In the genomic region with DNA sequence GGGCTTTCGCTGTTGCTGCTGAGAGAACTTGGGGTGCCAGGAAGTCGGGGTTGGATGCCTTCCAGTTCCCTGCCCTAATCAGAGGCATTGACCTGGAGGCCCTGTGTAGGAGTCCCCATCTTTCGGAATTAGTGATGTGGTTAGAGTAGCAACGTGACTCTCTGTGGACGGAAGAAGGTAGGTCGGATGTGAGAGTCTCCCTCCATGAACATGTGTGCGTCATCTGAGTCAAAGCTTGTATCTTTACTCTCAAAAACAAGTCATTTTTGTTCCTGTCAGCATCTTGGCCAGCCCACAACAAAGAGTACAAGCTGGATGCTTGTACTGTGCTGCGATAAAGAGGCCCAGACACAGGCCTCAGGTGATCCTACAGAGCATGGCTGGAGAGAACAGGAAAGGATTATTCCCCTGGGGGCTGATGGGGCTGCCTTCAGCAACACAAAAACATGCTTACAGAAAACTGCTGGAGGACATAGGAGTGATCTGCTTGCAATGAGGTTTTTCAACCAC, we compare ENCODE assay signal across 9 cellular contexts. TPM values are rescaled to one million over a fixed set of nuclear protein-coding genes. Genes with fewer than 3 reads are reported as not detected.
A peak's percentile ranks its signal among the peaks of the same experiment; 100 is the strongest.
DNase-seq lines count a peak whose midpoint lies in the region; ATAC-seq, FAIRE-seq and TF ChIP-seq lines count a peak whose summit lies in the region.
"Had no signal": no experiment of that assay in that cellular context is flagged by ENCODE, and none has a peak within 500 bp of the region (broad histone marks: within the 10 kb centered on the region; RNA-seq: fewer than 3 reads in every experiment).

No MANE protein-coding gene starts in this region.

- H3K4me2 ChIP-seq in DND-41 (ENCODE audit: insufficient read depth, low read length) (peak overlapping the region; percentile 14; the same call in 1 of the 2 replicates), PC-3 (ENCODE audit: low read length) (no peak overlapping the region)

- no peak for FAIRE-seq in D721Med (lab: Jason Lieb, UNC)

- H3K9me3 ChIP-seq in DND-41 (ENCODE audit: insufficient read depth, low read length, severe bottlenecking): no peaks in the 10 kb centered on the region
- H3K9me3 ChIP-seq in PC-3 (ENCODE audit: low read length): no peaks in the 10 kb centered on the region

- H3K27me3 ChIP-seq in DND-41 (ENCODE audit: insufficient read depth, low read length, poor library complexity): no peaks in the 10 kb centered on the region
- peaks cover 13% of the 10 kb centered on the region for H3K27me3 ChIP-seq in PC-3 (ENCODE audit: low read length)

- H3K36me3 ChIP-seq in DND-41 (ENCODE audit: insufficient read depth, low read length): no peaks in the 10 kb centered on the region
- no peaks in the 10 kb centered on the region for H3K36me3 ChIP-seq in PC-3 (ENCODE audit: low read depth, low read length)

- CTCF ChIA-PET in PC-3 (lab: Charles Lee): no interaction called here

- peaks cover 22% of the 10 kb centered on the region for H3K4me1 ChIP-seq in DND-41 (ENCODE audit: insufficient read depth, low read length)
- peaks cover 8% of the 10 kb centered on the region; the same call in 1 of the 2 replicates for H3K4me1 ChIP-seq in PC-3 (ENCODE audit: insufficient read depth, low read length)

- no peaks in the 10 kb centered on the region for H3K79me2 ChIP-seq in DND-41 (ENCODE audit: insufficient read depth, low read length)
- H3K79me2 ChIP-seq in PC-3 (ENCODE audit: low read length): no peaks in the 10 kb centered on the region

- no peak for TF ChIP-seq CTCF in DND-41 (IDR thresholded peaks at IDR 0.05; ENCODE audit: borderline replicate concordance, extremely low read depth, low read length, poor library complexity, severe bottlenecking)
- no peak for TF ChIP-seq CTCF in PC-3 (conservative IDR thresholded peaks at IDR 0.05; ENCODE audit: low read depth, low read length)
- no peak for TF ChIP-seq CTCF in D721Med (IDR thresholded peaks at IDR 0.05; ENCODE audit: insufficient read depth, missing control alignments)

- H3F3A ChIP-seq in PC-3 (ENCODE audit: low read length, unreplicated experiment): no peaks in the 10 kb centered on the region

- POLR2A ChIA-PET in PC-3 (lab: Charles Lee; ENCODE audit: unreplicated experiment): no interaction called here

- H3K9ac ChIP-seq in DND-41 (ENCODE audit: low read depth, low read length): peak overlapping the region; percentile 8; the same call in 1 of the 2 replicates
- no peak overlapping the region for H3K9ac ChIP-seq in PC-3 (ENCODE audit: low read length)

- H3K9me2 ChIP-seq in PC-3 (replicated peaks; ENCODE audit: low read length): no peaks in the 10 kb centered on the region

- H2AFZ ChIP-seq in DND-41 (ENCODE audit: low read depth, low read length): no peak overlapping the region
- no peak overlapping the region for H2AFZ ChIP-seq in PC-3 (ENCODE audit: low read length)

- no peaks in the 10 kb centered on the region for H4K20me1 ChIP-seq in DND-41 (ENCODE audit: insufficient read depth, low read length)
- no peaks in the 10 kb centered on the region for H4K20me1 ChIP-seq in PC-3 (ENCODE audit: low read length)

- H3K27ac ChIP-seq in DND-41 (ENCODE audit: low read length) (peak overlapping the region; percentile 58; the same call in 1 of the 2 replicates), PC-3 (ENCODE audit: low read length) (no peak overlapping the region)

- ATAC-seq in DND-41 (ENCODE audit: insufficient read depth, low read depth) (peak; percentile 96), GM21723 (IDR thresholded peaks at IDR 0.05; ENCODE audit: unreplicated experiment) (peak; percentile 98), PC-3 (0 out of 2 replicates have a peak, but pooled peaks have one; percentile 21)

- BruUV-seq in PC-3 (replicated peaks; lab: Mats Ljungman, UMichigan): no TSS peak

- DNase-seq in DND-41 (peak; percentile 74), PC-3 (no peak), DMS114 treated with DMSO at 0.1 percent for 48 hours (lab: John Stamatoyannopoulos, UW; ENCODE audit: unreplicated experiment) (no peak), dedifferentiated amniotic fluid mesenchymal stem cell (ENCODE audit: extremely low spot score) (no peak), D721Med (ENCODE audit: insufficient read length, low spot score) (no peak)
- peak; percentile 72 for DNase-seq in activated naive CD4-positive, alpha-beta T cell treated with anti-CD3 and anti-CD28 coated beads, Interleukin-2, amount 50 U/mL, for 16 hours
- peak; percentile 78 for DNase-seq in stimulated activated CD8-positive, alpha-beta memory T cell treated with anti-CD3 and anti-CD28 coated beads, Interleukin-4, amount 100 ng/mL, for 48 hours

- H3K4me3 ChIP-seq in DND-41 (ENCODE audit: low read depth in 1 of 2, low read length in 2 of 2): no peak overlapping the region
- H3K4me3 ChIP-seq in PC-3 (ENCODE audit: low read length): no peak overlapping the region

- intact Hi-C loops in PC-3 (cut with micrococcal nuclease): no loop called here

RNA-seq across cellular contexts. Expression of a gene that starts 31.0 kb away (rescaled TPM):
- total RNA-seq in PC-3 (2014; rRNA removed): not detected in 2 replicates
- total RNA-seq: myocyte had no signal

RNA-seq across cellular contexts. Expression of a gene that starts 32.7 kb away (rescaled TPM):
- total RNA-seq in PC-3 (2014; rRNA removed): not detected in 2 replicates
- total RNA-seq: myocyte had no signal

Comparison
In these comparisons a context has a peak if more than half of its experiments do, and no peak if none do; other contexts are left out.
1. ATAC-seq: peak in every context shown above with its lines; median percentile 98 in GM21723; 96 in DND-41; 21 in PC-3.
2. DNase-seq: peak in DND-41 (single experiment), activated naive CD4-positive, alpha-beta T cell treated with anti-CD3 and anti-CD28 coated beads, Interleukin-2, amount 50 U/mL, for 16 hours (single experiment) and stimulated activated CD8-positive, alpha-beta memory T cell treated with anti-CD3 and anti-CD28 coated beads, Interleukin-4, amount 100 ng/mL, for 48 hours (single experiment); none in PC-3 (single experiment), DMS114 treated with DMSO at 0.1 percent for 48 hours (single experiment), dedifferentiated amniotic fluid mesenchymal stem cell (single experiment) and D721Med (single experiment).